Comparison of ENCODE assay signal across 13 cellular contexts in genomic region chr5:170226138-170226435, GRCh38. TPM values are rescaled to one million over a fixed set of nuclear protein-coding genes. Genes with fewer than 3 reads are reported as not detected.
A peak's percentile ranks its signal among the peaks of the same experiment; 100 is the strongest.
DNase-seq lines count a peak whose midpoint lies in the region; ATAC-seq and TF ChIP-seq lines count a peak whose summit lies in the region.
"Had no signal": no experiment of that assay in that cellular context is flagged by ENCODE, and none has a peak within 500 bp of the region (broad histone marks: within the 10 kb centered on the region; RNA-seq: fewer than 3 reads in every experiment).

No MANE protein-coding gene starts in this region.

- no peak overlapping the region for H3K4me2 ChIP-seq in neural cell (ENCODE audit: low read length)

- no peak overlapping the region for H3K9ac ChIP-seq in neural cell (ENCODE audit: low read length)

- intact Hi-C loops in CD4-positive, alpha-beta T cell (cut with DNase I, micrococcal nuclease): loop anchor here (1.0 to 5.0 kb wide), 6 partner anchors 37 to 194 kb away; no protein-coding TSS in a partner anchor

- CTCF ChIA-PET in CD4-positive, alpha-beta T cell (lab: Charles Lee): interaction anchor here (0.6 to 4.3 kb wide), 28 partner anchors 9 to 197 kb away, joined by 3 to 54 read pairs (median 5); partner anchors contain the start of gene LCP2

- no peaks in the 10 kb centered on the region for H3K27me3 Mint-ChIP-seq in CD4-positive, alpha-beta T cell
- H3K27me3 Mint-ChIP-seq in HFFc6 (ENCODE audit: insufficient read depth): peaks cover 4% of the 10 kb centered on the region

- H4K20me1 ChIP-seq in neural cell (ENCODE audit: insufficient read depth): no peaks in the 10 kb centered on the region

- H3K27me3 ChIP-seq in CD4-positive, alpha-beta T cell (ENCODE audit: control insufficient read depth, insufficient read depth, low read length): no peaks in the 10 kb centered on the region
- peaks cover 4% of the 10 kb centered on the region for H3K27me3 ChIP-seq in neural cell (ENCODE audit: insufficient read depth, low read depth, low read length)

- no peak overlapping the region for H3K4me3 Mint-ChIP-seq in CD4-positive, alpha-beta T cell
- no peak overlapping the region for H3K4me3 Mint-ChIP-seq in HFFc6

- no peak overlapping the region for H3K27ac Mint-ChIP-seq in CD4-positive, alpha-beta T cell
- no peak overlapping the region for H3K27ac Mint-ChIP-seq in HFFc6

- no peaks in the 10 kb centered on the region for H3K9me3 Mint-ChIP-seq in CD4-positive, alpha-beta T cell
- H3K9me3 Mint-ChIP-seq in HFFc6: no peaks in the 10 kb centered on the region

- H3K36me3 ChIP-seq in neural cell (ENCODE audit: insufficient read depth, low read length): no peaks in the 10 kb centered on the region
- H3K36me3 ChIP-seq: HAP-1 had no signal

- no peak overlapping the region for H2AFZ ChIP-seq in neural cell (ENCODE audit: low read depth, low read length)

- peaks cover 4% of the 10 kb centered on the region for H3K4me1 Mint-ChIP-seq in CD4-positive, alpha-beta T cell (ENCODE audit: low read depth)
- H3K4me1 Mint-ChIP-seq in HFFc6 (ENCODE audit: low read depth): peaks cover 32% of the 10 kb centered on the region

- in situ Hi-C loops in GM13976 (cut with MboI; ENCODE audit: low sequenced_read_pairs, unreplicated experiment): loop anchor here (10.0 kb wide), 1 partner anchor 189 kb away; no protein-coding TSS in a partner anchor

- no peak for TF ChIP-seq RAD21 in neural cell (conservative IDR thresholded peaks at IDR 0.05)

- no peaks in the 10 kb centered on the region for H3K9me3 ChIP-seq in CD4-positive, alpha-beta T cell (ENCODE audit: control insufficient read depth, low read length)
- H3K9me3 ChIP-seq in neural cell (ENCODE audit: low read length): no peaks in the 10 kb centered on the region
- H3K9me3 ChIP-seq: HAP-1 had no signal

- TF ChIP-seq EP300 in neural cell (conservative IDR thresholded peaks at IDR 0.05; ENCODE audit: poor library complexity, severe bottlenecking): no peak

- no peaks in the 10 kb centered on the region for H3K79me2 ChIP-seq in neural cell (replicated peaks; ENCODE audit: insufficient read depth, low read length)

- peak; percentile 51 for TF ChIP-seq CTCF in CD4-positive, alpha-beta T cell (IDR thresholded peaks at IDR 0.05)
- peak; percentile 56 for TF ChIP-seq CTCF in HFFc6 (IDR thresholded peaks at IDR 0.05)
- TF ChIP-seq CTCF in VCaP (conservative IDR thresholded peaks at IDR 0.05): peak; percentile 64
- peak; percentile 52 for TF ChIP-seq CTCF in neural cell (IDR thresholded peaks at IDR 0.05; ENCODE audit: poor library complexity, severe bottlenecking)
- TF ChIP-seq CTCF in GM13976 (IDR thresholded peaks at IDR 0.05; ENCODE audit: borderline replicate concordance, control extremely low read depth, extremely low read depth, insufficient read depth, missing control alignments): no peak

- POLR2A ChIA-PET in CD4-positive, alpha-beta T cell (lab: Charles Lee): interaction anchor here (0.5 to 3.0 kb wide), 8 partner anchors 9 to 190 kb away, joined by 3 to 10 read pairs (median 4); no protein-coding TSS in a partner anchor

- H3K36me3 Mint-ChIP-seq in CD4-positive, alpha-beta T cell (ENCODE audit: low read depth): no peaks in the 10 kb centered on the region
- no peaks in the 10 kb centered on the region for H3K36me3 Mint-ChIP-seq in HFFc6 (ENCODE audit: low read depth)

- no peak overlapping the region for H3K27ac ChIP-seq in CD4-positive, alpha-beta T cell (ENCODE audit: low read depth, low read length)
- H3K27ac ChIP-seq in VCaP (no peak overlapping the region), neural cell (ENCODE audit: low read length) (no peak overlapping the region)
- H3K27ac ChIP-seq: HL-60 had no signal

- H3K9me2 ChIP-seq in neural cell (ENCODE audit: insufficient read depth, low read length): no peaks in the 10 kb centered on the region

- H3F3A ChIP-seq in neural cell (ENCODE audit: insufficient read depth, low read length, poor library complexity, severe bottlenecking): no peaks in the 10 kb centered on the region

- DNase-seq in CD4-positive, alpha-beta T cell: no peak
- DNase-seq in HFFc6 (no peak), left lobe of liver (ENCODE audit: low spot score) (no peak), GM13976 (ENCODE audit: low spot score) (no peak)
- no peak for DNase-seq in activated CD4-positive, CD25-positive, alpha-beta regulatory T cell (lab: John Stamatoyannopoulos, UW)

- no peak overlapping the region for H3K4me3 ChIP-seq in neural cell (ENCODE audit: low read length)
- H3K4me3 ChIP-seq: HAP-1, K562 had no signal

- no peak for ATAC-seq in CD4-positive, alpha-beta T cell (ENCODE audit: poor library complexity)
- no peak for ATAC-seq in left lobe of liver

TF ChIP-seq in neural cell, 6 proteins besides CTCF, POLR2A, EP300 and RAD21:
- TF ChIP-seq POLR2AphosphoS5 (IDR thresholded peaks at IDR 0.05): no peak
- peak; percentile 2 for TF ChIP-seq SMC3 (conservative IDR thresholded peaks at IDR 0.05; ENCODE audit: poor library complexity)

RNA-seq across cellular contexts. Expression of gene C5orf58, which starts 6.7 kb away (rescaled TPM):
- not detected for total RNA-seq in CD4-positive, alpha-beta T cell
- total RNA-seq in HFFc6 (2021; fragmentation: NEBNext Ultra II Directional; extraction: Animal tissue kit (Norgen Biotek cat#: 25700)): not detected
- polyA plus RNA-seq in neural cell: not detected in 2 replicates
- not detected in 2 replicates for polyA minus RNA-seq in neural cell
- total RNA-seq in left lobe of liver: not detected
- total RNA-seq: M059J had no signal
- polyA plus RNA-seq: AG04450, BJ had no signal
